In genomic region chr20:32291166-32291565, GRCh38 we compare ENCODE assay signal across 16 cellular contexts.
"Had no signal": no experiment of that assay in that cellular context is flagged by ENCODE, and none has a peak within 500 bp of the region (broad histone marks: within the 10 kb centered on the region; RNA-seq: fewer than 3 reads in every experiment).

No MANE protein-coding gene starts in this region.

- H3K4me3 Mint-ChIP-seq: endodermal cell; memory B cell; nephron progenitor cell; T-helper 1 cell treated with Interleukin-12 subunit alpha and Interleukin-12 subunit beta and Interleukin-4 antibody, amounts not matched to agents 30 μg/mL and 1 μg/mL, for 36 hours; type B pancreatic cell; WTC11 had no signal

- H3K9me3 Mint-ChIP-seq: endodermal cell; memory B cell; nephron progenitor cell; T-helper 1 cell treated with Interleukin-12 subunit alpha and Interleukin-12 subunit beta and Interleukin-4 antibody, amounts not matched to agents 30 μg/mL and 1 μg/mL, for 36 hours; type B pancreatic cell; WTC11 had no signal

- H3K27ac Mint-ChIP-seq: endodermal cell; memory B cell; nephron progenitor cell; T-helper 1 cell treated with Interleukin-12 subunit alpha and Interleukin-12 subunit beta and Interleukin-4 antibody, amounts not matched to agents 30 μg/mL and 1 μg/mL, for 36 hours; type B pancreatic cell; WTC11 had no signal

- H3K4me1 Mint-ChIP-seq: endodermal cell, WTC11 had no signal

- H3K27me3 Mint-ChIP-seq: memory B cell, type B pancreatic cell had no signal

- H3K36me3 Mint-ChIP-seq: type B pancreatic cell, WTC11 had no signal

- DNase-seq: activated CD4-positive, alpha-beta T cell treated with anti-CD3 and anti-CD28 coated beads, Interleukin-2, amount 50 U/mL, for 1 hour; anterior cingulate cortex; body of pancreas; cortex of kidney; endodermal cell; heart left ventricle; left colon; nephron progenitor cell; right cardiac atrium; stimulated activated CD4-positive, alpha-beta T cell treated with anti-CD3 and anti-CD28 coated beads, Interleukin-12 subunit alpha, Interleukin-12 subunit beta, amount 100 ng/mL, for 4 hours; T1000; testis had no signal

- ATAC-seq: body of pancreas, heart left ventricle, left colon, right cardiac atrium, WTC11 had no signal
